ENCODE assay signal across 13 cellular contexts in the genomic region with DNA sequence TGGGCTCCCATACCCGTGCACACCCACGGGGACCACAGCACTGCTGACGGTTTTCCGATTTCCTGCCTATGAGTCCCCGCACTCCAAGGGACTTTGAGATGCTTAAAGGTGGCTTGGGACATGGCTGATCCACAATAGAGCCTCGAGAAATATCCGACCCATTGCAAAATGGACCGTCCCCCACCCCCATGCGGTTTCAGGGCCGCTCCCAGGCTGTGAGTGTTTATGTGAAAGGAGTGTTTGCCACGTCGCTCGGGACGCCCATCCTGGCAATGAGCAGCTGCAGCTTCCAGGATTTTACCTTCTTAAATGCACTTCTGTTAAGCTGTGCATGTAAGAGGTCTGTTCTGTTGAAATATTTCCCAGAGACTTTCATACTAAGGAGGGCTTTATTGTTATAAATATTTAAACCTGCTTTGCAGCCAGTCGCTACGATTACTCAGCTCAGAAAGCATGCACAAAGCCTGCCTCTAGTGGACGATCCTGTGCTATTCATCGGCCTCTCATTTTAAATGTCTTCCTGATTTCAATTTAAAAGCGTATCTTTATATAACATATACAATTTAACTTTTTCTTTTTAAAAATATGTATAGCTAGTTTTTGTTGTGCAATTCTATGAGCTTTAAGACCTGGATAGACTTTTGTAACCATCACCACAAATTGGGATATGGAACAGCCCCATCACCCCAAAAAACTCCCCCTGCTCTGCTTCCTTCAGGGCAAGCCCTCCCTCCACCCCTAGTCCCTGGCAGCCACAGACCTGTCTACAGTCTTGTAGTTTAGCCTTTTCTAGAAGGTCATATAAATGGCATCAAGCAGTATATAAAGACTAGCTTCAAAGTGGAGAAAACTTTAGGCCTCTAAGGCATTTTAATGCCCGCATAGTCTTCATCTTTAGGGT.
DNase-seq lines count a peak whose midpoint lies in the region; ATAC-seq, FAIRE-seq and TF ChIP-seq lines count a peak whose summit lies in the region.
"Had no signal": no experiment of that assay in that cellular context is flagged by ENCODE, and none has a peak within 500 bp of the region (broad histone marks: within the 10 kb centered on the region; RNA-seq: fewer than 3 reads in every experiment).

No MANE protein-coding gene starts in this region.

- no peak for ATAC-seq in HG03342 (IDR thresholded peaks at IDR 0.05; ENCODE audit: unreplicated experiment)
- ATAC-seq: left cardiac atrium had no signal

- peak overlapping the region in 1 of 2 donors; percentile 21 for H3K9ac ChIP-seq in stomach smooth muscle (ENCODE audit: low read length in 2 of 2)

- peak overlapping the region; percentile 15 to 55 for H3K4me3 ChIP-seq in stomach smooth muscle (ENCODE audit: low read length in 2 of 2)
- H3K4me3 ChIP-seq: pancreas had no signal

- peaks cover 12% of the 10 kb centered on the region for H3K4me1 ChIP-seq in stomach smooth muscle (ENCODE audit: control insufficient read depth, insufficient read depth, low read length)
- H3K4me1 ChIP-seq: pancreas had no signal

- FAIRE-seq in RCC 7860 (lab: Jason Lieb, UNC): peak; percentile 61
- FAIRE-seq: colon, pancreas had no signal

- CTCF ChIA-PET in HEK293T (lab: Yijun Ruan, JAX): interaction anchor here (0.6 to 1.1 kb wide), 4 partner anchors 12 to 426 kb away, joined by 3 to 6 read pairs (median 3); no protein-coding TSS in a partner anchor

- no peaks in the 10 kb centered on the region for H3K9me3 ChIP-seq in stomach smooth muscle (ENCODE audit: control insufficient read depth in 2 of 2, low read length in 2 of 2)
- H3K9me3 ChIP-seq: pancreas had no signal

- DNase-seq in HEK293T (ENCODE audit: extremely low spot score) (peak; percentile 41), RCC 7860 (ENCODE audit: low spot score) (peak; percentile 21), iPS-NIHi11 (ENCODE audit: low spot score) (peak; percentile 10), islet precursor cell (no peak), NCI-H345 (lab: John Stamatoyannopoulos, UW) (no peak)
- DNase-seq: activated naive CD8-positive, alpha-beta T cell treated with anti-CD3 and anti-CD28 coated beads for 36 hours; left cardiac atrium; NCI-H510A treated with DMSO at 0.1 percent for 48 hours; pancreas; stimulated activated CD4-positive, alpha-beta T cell treated with anti-CD3 and anti-CD28 coated beads, Interleukin-4, amount 100 ng/mL, for 1 hour had no signal

- no peaks in the 10 kb centered on the region for H3K27me3 ChIP-seq in stomach smooth muscle (ENCODE audit: control insufficient read depth in 1 of 2, insufficient read depth in 2 of 2, low read length in 2 of 2)
- H3K27me3 ChIP-seq: pancreas had no signal

- POLR2A ChIA-PET in HEK293T (lab: Yijun Ruan, JAX): no interaction called here

- no peak overlapping the region for H3K27ac ChIP-seq in stomach smooth muscle (ENCODE audit: low read length)
- H3K27ac ChIP-seq: pancreas had no signal

- H3K36me3 ChIP-seq in stomach smooth muscle (ENCODE audit: control insufficient read depth in 2 of 2, insufficient read depth in 2 of 2, low read length in 2 of 2): no peaks in the 10 kb centered on the region
- H3K36me3 ChIP-seq: pancreas had no signal

TF ChIP-seq in HEK293T, 16 proteins besides CTCF, POLR2A, EP300 and RAD21:
- TF ChIP-seq NFRKB (IDR thresholded peaks at IDR 0.05): no peak
- no peak for TF ChIP-seq SP1 (IDR thresholded peaks at IDR 0.05)
- TF ChIP-seq ZNF384 (IDR thresholded peaks at IDR 0.05): no peak
- TF ChIP-seq HDGF (IDR thresholded peaks at IDR 0.05; ENCODE audit: borderline replicate concordance): no peak
- TF ChIP-seq L3MBTL2 (conservative IDR thresholded peaks at IDR 0.05): no peak
- no peak for TF ChIP-seq ARNT (IDR thresholded peaks at IDR 0.05)
- TF ChIP-seq TARDBP (IDR thresholded peaks at IDR 0.05): no peak
- no peak for TF ChIP-seq CTBP1 (IDR thresholded peaks at IDR 0.05; ENCODE audit: borderline replicate concordance)
- TF ChIP-seq LEF1 (IDR thresholded peaks at IDR 0.05; ENCODE audit: borderline replicate concordance): no peak
- no peak for TF ChIP-seq FOXK2 (IDR thresholded peaks at IDR 0.05)
- TF ChIP-seq ELF4 (IDR thresholded peaks at IDR 0.05): no peak
- no peak for TF ChIP-seq BHLHE40 (IDR thresholded peaks at IDR 0.05; ENCODE audit: borderline replicate concordance)
- TF ChIP-seq FOXA1 (IDR thresholded peaks at IDR 0.05): no peak
- TF ChIP-seq FOXM1 (IDR thresholded peaks at IDR 0.05; ENCODE audit: borderline replicate concordance): no peak
- TF ChIP-seq, protein P1, sequence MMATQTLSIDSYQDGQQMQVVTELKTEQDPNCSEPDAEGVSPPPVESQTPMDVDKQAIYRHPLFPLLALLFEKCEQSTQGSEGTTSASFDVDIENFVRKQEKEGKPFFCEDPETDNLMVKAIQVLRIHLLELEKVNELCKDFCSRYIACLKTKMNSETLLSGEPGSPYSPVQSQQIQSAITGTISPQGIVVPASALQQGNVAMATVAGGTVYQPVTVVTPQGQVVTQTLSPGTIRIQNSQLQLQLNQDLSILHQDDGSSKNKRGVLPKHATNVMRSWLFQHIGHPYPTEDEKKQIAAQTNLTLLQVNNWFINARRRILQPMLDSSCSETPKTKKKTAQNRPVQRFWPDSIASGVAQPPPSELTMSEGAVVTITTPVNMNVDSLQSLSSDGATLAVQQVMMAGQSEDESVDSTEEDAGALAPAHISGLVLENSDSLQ (IDR thresholded peaks at IDR 0.05): no peak
- TF ChIP-seq SUZ12 (IDR thresholded peaks at IDR 0.05): no peak

Comparison
In these comparisons a context has a peak if more than half of its experiments do, and no peak if none do; other contexts are left out.
1. DNase-seq: peak in HEK293T (single experiment), RCC 7860 (single experiment) and iPS-NIHi11 (single experiment); none in islet precursor cell (single experiment) and NCI-H345 (single experiment).